1 cellular context compared by ENCODE assay signal in the genomic region with DNA sequence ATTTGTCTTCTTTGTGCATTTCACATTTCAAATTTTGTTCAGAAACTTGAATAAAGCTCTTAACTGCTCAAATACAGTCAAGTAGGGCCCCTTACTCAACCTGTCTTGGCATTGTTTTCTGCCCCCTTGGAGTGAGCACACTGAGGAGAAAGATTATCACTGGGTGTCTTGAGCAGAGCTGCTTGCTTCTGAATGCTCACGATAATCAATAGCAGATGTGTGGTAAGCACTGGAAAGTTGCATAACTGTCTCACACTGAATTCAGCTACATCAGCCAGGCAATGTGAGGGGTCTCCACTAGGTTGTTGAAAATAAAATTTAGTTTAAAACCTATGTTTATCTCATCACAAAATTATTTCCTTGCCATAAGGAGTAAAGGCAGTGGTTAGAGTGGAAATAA.
TF ChIP-seq lines count a peak whose summit lies in the region.

No MANE protein-coding gene starts in this region.

TF ChIP-seq in GM12878, 131 proteins besides CTCF, POLR2A, EP300 and RAD21 (continued from another document):
- TF ChIP-seq RELB (IDR thresholded peaks at IDR 0.05; ENCODE audit: low read depth) (no peak), ZNF622 (IDR thresholded peaks at IDR 0.05) (no peak), GABPA (IDR thresholded peaks at IDR 0.05; ENCODE audit: low read depth) (no peak), IKZF2 (IDR thresholded peaks at IDR 0.05) (no peak), ZNF384 (IDR thresholded peaks at IDR 0.05; ENCODE audit: borderline replicate concordance, low read depth, low read length) (no peak), POLR2AphosphoS5 (IDR thresholded peaks at IDR 0.05; ENCODE audit: low read length) (no peak), CREM (IDR thresholded peaks at IDR 0.05; ENCODE audit: low read depth) (no peak), ZNF207 (IDR thresholded peaks at IDR 0.05; ENCODE audit: borderline replicate concordance) (no peak), CBX5 (IDR thresholded peaks at IDR 0.05; ENCODE audit: low read depth) (no peak)
- TF ChIP-seq, protein P1, sequence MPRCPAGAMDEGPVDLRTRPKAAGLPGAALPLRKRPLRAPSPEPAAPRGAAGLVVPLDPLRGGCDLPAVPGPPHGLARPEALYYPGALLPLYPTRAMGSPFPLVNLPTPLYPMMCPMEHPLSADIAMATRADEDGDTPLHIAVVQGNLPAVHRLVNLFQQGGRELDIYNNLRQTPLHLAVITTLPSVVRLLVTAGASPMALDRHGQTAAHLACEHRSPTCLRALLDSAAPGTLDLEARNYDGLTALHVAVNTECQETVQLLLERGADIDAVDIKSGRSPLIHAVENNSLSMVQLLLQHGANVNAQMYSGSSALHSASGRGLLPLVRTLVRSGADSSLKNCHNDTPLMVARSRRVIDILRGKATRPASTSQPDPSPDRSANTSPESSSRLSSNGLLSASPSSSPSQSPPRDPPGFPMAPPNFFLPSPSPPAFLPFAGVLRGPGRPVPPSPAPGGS (IDR thresholded peaks at IDR 0.05; ENCODE audit: borderline replicate concordance, insufficient read depth, low read depth, low read length, poor library complexity, severe bottlenecking), result no peak
- TF ChIP-seq, protein P2, sequence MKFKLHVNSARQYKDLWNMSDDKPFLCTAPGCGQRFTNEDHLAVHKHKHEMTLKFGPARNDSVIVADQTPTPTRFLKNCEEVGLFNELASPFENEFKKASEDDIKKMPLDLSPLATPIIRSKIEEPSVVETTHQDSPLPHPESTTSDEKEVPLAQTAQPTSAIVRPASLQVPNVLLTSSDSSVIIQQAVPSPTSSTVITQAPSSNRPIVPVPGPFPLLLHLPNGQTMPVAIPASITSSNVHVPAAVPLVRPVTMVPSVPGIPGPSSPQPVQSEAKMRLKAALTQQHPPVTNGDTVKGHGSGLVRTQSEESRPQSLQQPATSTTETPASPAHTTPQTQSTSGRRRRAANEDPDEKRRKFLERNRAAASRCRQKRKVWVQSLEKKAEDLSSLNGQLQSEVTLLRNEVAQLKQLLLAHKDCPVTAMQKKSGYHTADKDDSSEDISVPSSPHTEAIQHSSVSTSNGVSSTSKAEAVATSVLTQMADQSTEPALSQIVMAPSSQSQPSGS (IDR thresholded peaks at IDR 0.05; ENCODE audit: low read length), result no peak
